In genomic region chr10:122078326-122078725, GRCh38 we compare ENCODE assay signal across 24 cellular contexts.
DNase-seq lines count a peak whose midpoint lies in the region; ATAC-seq and TF ChIP-seq lines count a peak whose summit lies in the region.
"Had no signal": no experiment of that assay in that cellular context is flagged by ENCODE, and none has a peak within 500 bp of the region (broad histone marks: within the 10 kb centered on the region; RNA-seq: fewer than 3 reads in every experiment).

No MANE protein-coding gene starts in this region.

- H3K27me3 Mint-ChIP-seq in activated T-helper 17 cell treated with anti-CD3 and anti-CD28 coated beads, Interleukin-2, amount 50 U/mL, for 72 hours: no peaks in the 10 kb centered on the region
- H3K27me3 Mint-ChIP-seq: activated CD8-positive, alpha-beta T cell treated with anti-CD3 and anti-CD28 coated beads for 36 hours had no signal

- ATAC-seq in Right ventricle myocardium inferior (peak; percentile 12), lower lobe of right lung (peak in 1 of 2 donors; percentile 14), sciatic nerve (peak; percentile 21), left lobe of liver (no peak)
- ATAC-seq in activated T-helper 17 cell treated with anti-CD3 and anti-CD28 coated beads, Interleukin-2, amount 50 U/mL, for 72 hours (replicated peaks): no peak
- ATAC-seq: activated CD8-positive, alpha-beta T cell treated with anti-CD3 and anti-CD28 coated beads for 36 hours; K562 had no signal

- no peak overlapping the region for H3K4me3 Mint-ChIP-seq in activated T-helper 17 cell treated with anti-CD3 and anti-CD28 coated beads, Interleukin-2, amount 50 U/mL, for 72 hours
- H3K4me3 Mint-ChIP-seq: activated CD8-positive, alpha-beta T cell treated with anti-CD3 and anti-CD28 coated beads for 36 hours; activated naive CD4-positive, alpha-beta T cell treated with anti-CD3 and anti-CD28 coated beads, Interleukin-2, amount 50 U/mL, for 24 hours; CD4-positive, alpha-beta memory T cell had no signal

- H3K27ac ChIP-seq in lower lobe of right lung: peak overlapping the region; percentile 10
- H3K27ac ChIP-seq: SK-N-MC had no signal

- TF ChIP-seq CTCF in lower lobe of right lung (IDR thresholded peaks at IDR 0.05): no peak

- no peaks in the 10 kb centered on the region for H3K27me3 ChIP-seq in lower lobe of right lung (ENCODE audit: low read depth)

- no peaks in the 10 kb centered on the region for H3K9me3 ChIP-seq in lower lobe of right lung
- H3K9me3 ChIP-seq: HAP-1 had no signal

- DNase-seq in Right ventricle myocardium inferior (ENCODE audit: missing footprints) (no peak), cardiac septum (ENCODE audit: low spot score) (no peak), lower lobe of right lung (no peak), sciatic nerve (ENCODE audit: low spot score) (no peak), NCI-H446 treated with DMSO at 0.1 percent for 48 hours (lab: John Stamatoyannopoulos, UW) (no peak), NCI-H2029 treated with DMSO at 0.1 percent for 48 hours (lab: John Stamatoyannopoulos, UW) (no peak), left lobe of liver (ENCODE audit: low spot score) (no peak)
- DNase-seq: activated CD8-positive, alpha-beta T cell treated with anti-CD3 and anti-CD28 coated beads for 36 hours; amygdala; CD4-positive, alpha-beta memory T cell; effector CD8-positive, alpha-beta T cell; left cardiac atrium; NCI-H1105; NCI-H187 treated with DMSO at 0.1 percent for 48 hours; occipital lobe; stimulated activated CD4-positive, alpha-beta T cell treated with anti-CD3 and anti-CD28 coated beads, Interleukin-2, amount 100 ng/mL, for 48 hours; substantia nigra; T-helper 2 cell had no signal

- H3K4me1 ChIP-seq in lower lobe of right lung: no peaks in the 10 kb centered on the region
- H3K4me1 ChIP-seq: HAP-1 had no signal

- no peaks in the 10 kb centered on the region for H3K36me3 ChIP-seq in lower lobe of right lung
- H3K36me3 ChIP-seq: HAP-1 had no signal

- no peaks in the 10 kb centered on the region for H3K9me3 Mint-ChIP-seq in activated T-helper 17 cell treated with anti-CD3 and anti-CD28 coated beads, Interleukin-2, amount 50 U/mL, for 72 hours
- H3K9me3 Mint-ChIP-seq: activated CD8-positive, alpha-beta T cell treated with anti-CD3 and anti-CD28 coated beads for 36 hours; activated naive CD4-positive, alpha-beta T cell treated with anti-CD3 and anti-CD28 coated beads, Interleukin-2, amount 50 U/mL, for 24 hours; activated T-helper 2 cell treated with anti-CD3 and anti-CD28 coated beads, Interferon-gamma antibody, Interleukin-2, Interleukin-4, amounts not matched to agents 10 μg/mL and 5 μg/mL and 100 μg/mL, durations not matched to agents 14 hours and 24 hours and 36 hours had no signal

- no peaks in the 10 kb centered on the region for H3K4me1 Mint-ChIP-seq in activated T-helper 17 cell treated with anti-CD3 and anti-CD28 coated beads, Interleukin-2, amount 50 U/mL, for 72 hours
- H3K4me1 Mint-ChIP-seq: activated naive CD4-positive, alpha-beta T cell treated with anti-CD3 and anti-CD28 coated beads, Interleukin-2, amount 50 U/mL, for 24 hours; CD4-positive, alpha-beta memory T cell had no signal

- intact Hi-C loops in Right ventricle myocardium inferior (cut with DNase I) (loop anchor here (2.0 kb wide), 1 partner anchor 34 kb away; no protein-coding TSS in a partner anchor), cardiac septum (cut with DNase I) (no loop called here), lower lobe of right lung (cut with DNase I) (no loop called here), sciatic nerve (cut with DNase I) (no loop called here)

- H3K4me3 ChIP-seq in lower lobe of right lung: no peak overlapping the region
- H3K4me3 ChIP-seq: HAP-1, K562, SK-N-MC had no signal

- no peak overlapping the region for H3K27ac Mint-ChIP-seq in activated T-helper 17 cell treated with anti-CD3 and anti-CD28 coated beads, Interleukin-2, amount 50 U/mL, for 72 hours
- H3K27ac Mint-ChIP-seq: activated CD8-positive, alpha-beta T cell treated with anti-CD3 and anti-CD28 coated beads for 36 hours; activated naive CD4-positive, alpha-beta T cell treated with anti-CD3 and anti-CD28 coated beads, Interleukin-2, amount 50 U/mL, for 24 hours; activated T-helper 2 cell treated with anti-CD3 and anti-CD28 coated beads, Interferon-gamma antibody, Interleukin-2, Interleukin-4, amounts not matched to agents 10 μg/mL and 5 μg/mL and 100 μg/mL, durations not matched to agents 14 hours and 24 hours and 36 hours; CD4-positive, alpha-beta memory T cell had no signal

- no peaks in the 10 kb centered on the region for H3K36me3 Mint-ChIP-seq in activated T-helper 17 cell treated with anti-CD3 and anti-CD28 coated beads, Interleukin-2, amount 50 U/mL, for 72 hours (ENCODE audit: low read depth)
- H3K36me3 Mint-ChIP-seq: activated naive CD4-positive, alpha-beta T cell treated with anti-CD3 and anti-CD28 coated beads, Interleukin-2, amount 50 U/mL, for 24 hours; CD4-positive, alpha-beta memory T cell had no signal

Comparison
In these comparisons a context has a peak if more than half of its experiments do, and no peak if none do; other contexts are left out.
1. ATAC-seq: peak in Right ventricle myocardium inferior (single experiment) and sciatic nerve (single experiment); none in activated T-helper 17 cell treated with anti-CD3 and anti-CD28 coated beads, Interleukin-2, amount 50 U/mL, for 72 hours (single experiment) and left lobe of liver (single experiment).